Comparison of ENCODE assay signal across 23 cellular contexts in genomic region chr12:108180255-108181094, GRCh38. TPM values are rescaled to one million over a fixed set of nuclear protein-coding genes. Genes with fewer than 3 reads are reported as not detected.
DNase-seq lines count a peak whose midpoint lies in the region; ATAC-seq and TF ChIP-seq lines count a peak whose summit lies in the region.
"Had no signal": no experiment of that assay in that cellular context is flagged by ENCODE, and none has a peak within 500 bp of the region (broad histone marks: within the 10 kb centered on the region; RNA-seq: fewer than 3 reads in every experiment).

No MANE protein-coding gene starts in this region.

- no peak overlapping the region for H2BK15ac ChIP-seq in neuronal stem cell (ENCODE audit: low read length)

- H4K8ac ChIP-seq in neuronal stem cell (ENCODE audit: low read depth, low read length): no peak overlapping the region

- in situ Hi-C loops in GM13976 (cut with MboI; ENCODE audit: low sequenced_read_pairs, unreplicated experiment): no loop called here

- CTCF ChIA-PET in activated CD4-positive, alpha-beta T cell treated with anti-CD3 and anti-CD28 coated beads, Interleukin-2, amount 10 ng/mL, durations not matched to agents 7 days and 5 days (lab: Charles Lee): no interaction called here

- H3K27ac Mint-ChIP-seq in stimulated activated naive B cell treated with anti-CD40 and anti-IgM and Interleukin-4, amounts not matched to agents 10 μg/mL and 1 μg/mL and 100 μg/mL, for 72 hours: no peak overlapping the region
- H3K27ac Mint-ChIP-seq in activated CD4-positive, alpha-beta T cell treated with anti-CD3 and anti-CD28 coated beads, Interleukin-2, amount 10 ng/mL, durations not matched to agents 7 days and 5 days: no peak overlapping the region
- H3K27ac Mint-ChIP-seq: CD4-positive, alpha-beta memory T cell; T-cell had no signal

- no peak for TF ChIP-seq POLR2A in gastroesophageal sphincter (IDR thresholded peaks at IDR 0.05)

- no peaks in the 10 kb centered on the region for H3K27me3 Mint-ChIP-seq in stimulated activated naive B cell treated with anti-CD40 and anti-IgM and Interleukin-4, amounts not matched to agents 10 μg/mL and 1 μg/mL and 100 μg/mL, for 72 hours
- H3K27me3 Mint-ChIP-seq in activated CD4-positive, alpha-beta T cell treated with anti-CD3 and anti-CD28 coated beads, Interleukin-2, amount 10 ng/mL, durations not matched to agents 7 days and 5 days: no peaks in the 10 kb centered on the region
- H3K27me3 Mint-ChIP-seq: CD4-positive, alpha-beta memory T cell; T-cell had no signal

- H3K14ac ChIP-seq in neuronal stem cell (ENCODE audit: low read length): no peak overlapping the region

- H2BK12ac ChIP-seq in neuronal stem cell (ENCODE audit: low read length): no peak overlapping the region

- H3K9me3 Mint-ChIP-seq in stimulated activated naive B cell treated with anti-CD40 and anti-IgM and Interleukin-4, amounts not matched to agents 10 μg/mL and 1 μg/mL and 100 μg/mL, for 72 hours: peaks cover 2 to 10% of the 10 kb centered on the region in 2 donors
- H3K9me3 Mint-ChIP-seq in activated CD4-positive, alpha-beta T cell treated with anti-CD3 and anti-CD28 coated beads, Interleukin-2, amount 10 ng/mL, durations not matched to agents 7 days and 5 days: no peaks in the 10 kb centered on the region
- H3K9me3 Mint-ChIP-seq: T-cell had no signal

- H3K9me3 ChIP-seq in gastroesophageal sphincter (no peaks in the 10 kb centered on the region), neuronal stem cell (replicated peaks in 1 of 2; ENCODE audit: control insufficient read depth in 2 of 2, insufficient read depth in 1 of 2, low read depth in 1 of 2, low read length in 2 of 2) (peaks cover 0 to 2% of the 10 kb centered on the region in 2 donors)
- H3K9me3 ChIP-seq: BLaER1, Caco-2 had no signal

- peaks cover 2 to 6% of the 10 kb centered on the region in 2 donors for H3K4me1 Mint-ChIP-seq in stimulated activated naive B cell treated with anti-CD40 and anti-IgM and Interleukin-4, amounts not matched to agents 10 μg/mL and 1 μg/mL and 100 μg/mL, for 72 hours
- no peaks in the 10 kb centered on the region for H3K4me1 Mint-ChIP-seq in activated CD4-positive, alpha-beta T cell treated with anti-CD3 and anti-CD28 coated beads, Interleukin-2, amount 10 ng/mL, durations not matched to agents 7 days and 5 days
- H3K4me1 Mint-ChIP-seq: CD4-positive, alpha-beta memory T cell; T-cell had no signal

- H3K4me2 ChIP-seq in neuronal stem cell (ENCODE audit: insufficient read depth, low read length, poor library complexity, severe bottlenecking): no peak overlapping the region
- H3K4me2 ChIP-seq: BLaER1 had no signal

- no peak overlapping the region for H3K23ac ChIP-seq in neuronal stem cell (ENCODE audit: low read depth, low read length, poor library complexity)

- no peak overlapping the region for H2BK5ac ChIP-seq in neuronal stem cell (ENCODE audit: low read length)

- TF ChIP-seq CTCF in GM13976 (IDR thresholded peaks at IDR 0.05; ENCODE audit: borderline replicate concordance, control extremely low read depth, extremely low read depth, insufficient read depth, missing control alignments) (no peak), gastroesophageal sphincter (IDR thresholded peaks at IDR 0.05) (no peak)

- H3K4me3 Mint-ChIP-seq in stimulated activated naive B cell treated with anti-CD40 and anti-IgM and Interleukin-4, amounts not matched to agents 10 μg/mL and 1 μg/mL and 100 μg/mL, for 72 hours: no peak overlapping the region
- no peak overlapping the region for H3K4me3 Mint-ChIP-seq in activated CD4-positive, alpha-beta T cell treated with anti-CD3 and anti-CD28 coated beads, Interleukin-2, amount 10 ng/mL, durations not matched to agents 7 days and 5 days
- H3K4me3 Mint-ChIP-seq: CD4-positive, alpha-beta memory T cell; T-cell had no signal

- H3K79me1 ChIP-seq in neuronal stem cell (ENCODE audit: low read depth, low read length): no peaks in the 10 kb centered on the region

- POLR2A ChIA-PET in activated CD4-positive, alpha-beta T cell treated with anti-CD3 and anti-CD28 coated beads, Interleukin-2, amount 10 ng/mL, durations not matched to agents 7 days and 5 days (lab: Charles Lee): no interaction called here

- ATAC-seq in HG02852 (IDR thresholded peaks at IDR 0.05; ENCODE audit: unreplicated experiment) (peak; percentile 51), gastroesophageal sphincter (no peak), HG03460 (IDR thresholded peaks at IDR 0.05; ENCODE audit: unreplicated experiment) (no peak), GM18868 (IDR thresholded peaks at IDR 0.05; ENCODE audit: unreplicated experiment) (no peak)
- peak; percentile 77 to 94 for ATAC-seq in stimulated activated naive B cell treated with anti-CD40 and anti-IgM and Interleukin-4, amounts not matched to agents 10 μg/mL and 1 μg/mL and 100 μg/mL, for 72 hours (replicated peaks)
- ATAC-seq: Panc1, SK-N-SH treated with all-trans-retinoic acid at 6 μM for 48 hours, T-cell had no signal

- H4K91ac ChIP-seq in neuronal stem cell (ENCODE audit: low read depth, low read length, poor library complexity): no peak overlapping the region

- H3K4ac ChIP-seq in neuronal stem cell (ENCODE audit: low read length): no peak overlapping the region

- H3K4me1 ChIP-seq in gastroesophageal sphincter (peaks cover 0 to 51% (median 0%) of the 10 kb centered on the region in 3 donors), neuronal stem cell (ENCODE audit: control insufficient read depth in 2 of 2, insufficient read depth in 1 of 2, low read depth in 1 of 2, low read length in 2 of 2) (peaks cover 0 to 5% of the 10 kb centered on the region in 2 donors)
- H3K4me1 ChIP-seq: BLaER1 had no signal

- DNase-seq in GM13976 (ENCODE audit: low spot score): peak; percentile 26
- no peak for DNase-seq in stimulated activated naive B cell treated with anti-CD40 and anti-IgM and Interleukin-4, amounts not matched to agents 10 μg/mL and 1 μg/mL and 100 μg/mL, for 72 hours
- no peak for DNase-seq in activated CD4-positive, alpha-beta T cell treated with anti-CD3 and anti-CD28 coated beads, Interleukin-2, amount 10 ng/mL, durations not matched to agents 7 days and 5 days
- DNase-seq in neuronal stem cell (ENCODE audit: low spot score): no peak
- DNase-seq: Caco-2; CD4-positive, alpha-beta memory T cell; DMS 273 treated with DMSO at 0.1 percent for 48 hours; DMS79 treated with DMSO at 0.1 percent for 48 hours; KG1; MV-4-11; NCI-H1105 treated with DMSO at 0.1 percent for 48 hours; NCI-H2029 treated with DMSO at 0.1 percent for 48 hours; NCI-H226; NCI-H510A treated with DMSO at 0.1 percent for 48 hours; NCI-H774; T-cell had no signal

- H3K36me3 Mint-ChIP-seq in stimulated activated naive B cell treated with anti-CD40 and anti-IgM and Interleukin-4, amounts not matched to agents 10 μg/mL and 1 μg/mL and 100 μg/mL, for 72 hours: no peaks in the 10 kb centered on the region
- H3K36me3 Mint-ChIP-seq in activated CD4-positive, alpha-beta T cell treated with anti-CD3 and anti-CD28 coated beads, Interleukin-2, amount 10 ng/mL, durations not matched to agents 7 days and 5 days (ENCODE audit: low read depth): no peaks in the 10 kb centered on the region
- H3K36me3 Mint-ChIP-seq: CD4-positive, alpha-beta memory T cell; T-cell had no signal

- H3K27ac ChIP-seq in gastroesophageal sphincter (peak overlapping the region in 3 of 4 donors; percentile 15 to 42 (median 16)), neuronal stem cell (replicated peaks; ENCODE audit: low read length) (no peak overlapping the region)
- H3K27ac ChIP-seq: BLaER1 had no signal

- H3K18ac ChIP-seq in neuronal stem cell (ENCODE audit: low read length): no peak overlapping the region

- no peak for TF ChIP-seq EP300 in gastroesophageal sphincter (IDR thresholded peaks at IDR 0.05)

- H3K9ac ChIP-seq in neuronal stem cell (ENCODE audit: low read depth, low read length, poor library complexity): no peak overlapping the region
- H3K9ac ChIP-seq: BLaER1 had no signal

- no peak overlapping the region for H2BK120ac ChIP-seq in neuronal stem cell (ENCODE audit: low read depth, low read length)

- H3K27me3 ChIP-seq in gastroesophageal sphincter (no peaks in the 10 kb centered on the region), neuronal stem cell (ENCODE audit: control insufficient read depth in 3 of 3, insufficient read depth in 3 of 3, low read depth in 1 of 3, low read length in 3 of 3) (no peaks in the 10 kb centered on the region)
- H3K27me3 ChIP-seq: BLaER1 had no signal

- no peak overlapping the region for H2AFZ ChIP-seq in neuronal stem cell (ENCODE audit: low read length)

- WGBS in gastroesophageal sphincter (ENCODE audit: low coverage in 1 of 2), 2 donors: 58 to 65% methylated on average over 5 to 6 of the region's 7 CpGs
- 100% methylated on average over 1 of the region's 7 CpGs for WGBS in neuronal stem cell (ENCODE audit: extremely low coverage in 2 of 2, insufficient read length in 2 of 2, insufficient replicate concordance in 1 of 2), 2 donors

- H2AK5ac ChIP-seq in neuronal stem cell (ENCODE audit: low read depth, low read length): no peak overlapping the region

- no peak overlapping the region for H3K4me3 ChIP-seq in gastroesophageal sphincter
- H3K4me3 ChIP-seq in neuronal stem cell (ENCODE audit: low read length in 2 of 2): no peak overlapping the region
- H3K4me3 ChIP-seq: BLaER1 had no signal

- H3K36me3 ChIP-seq in gastroesophageal sphincter (peaks cover 0 to 5% of the 10 kb centered on the region in 2 donors), neuronal stem cell (replicated peaks in 1 of 2; ENCODE audit: control insufficient read depth in 2 of 2, insufficient read depth in 2 of 2, low read length in 2 of 2) (no peaks in the 10 kb centered on the region)
- H3K36me3 ChIP-seq: BLaER1 had no signal

RNA-seq across cellular contexts. Expression of gene WSCD2, which starts 51.4 kb away (rescaled TPM):
- 10 to 100 TPM in 3 of 4 donors, 1 to 10 TPM in 1; 5.0 to 86.1 (median 31.6) TPM for total RNA-seq in gastroesophageal sphincter
- not detected for total RNA-seq in activated CD4-positive, alpha-beta T cell treated with anti-CD3 and anti-CD28 coated beads, Interleukin-2, amount 10 ng/mL, durations not matched to agents 7 days and 5 days
- 0.70 TPM for polyA plus RNA-seq in neuronal stem cell (2013, experiment 1 of 2)
- 0.64 TPM for polyA plus RNA-seq in neuronal stem cell (2013, experiment 2 of 2)
- total RNA-seq: Caco-2; CD4-positive, alpha-beta memory T cell had no signal
- polyA plus RNA-seq: CD4-positive, alpha-beta memory T cell had no signal

Comparison
In these comparisons a context has a peak if more than half of its experiments do, and no peak if none do; other contexts are left out.
1. ATAC-seq: peak in HG02852 (single experiment) and stimulated activated naive B cell treated with anti-CD40 and anti-IgM and Interleukin-4, amounts not matched to agents 10 μg/mL and 1 μg/mL and 100 μg/mL, for 72 hours (2 of 2); none in gastroesophageal sphincter (single experiment), HG03460 (single experiment) and GM18868 (single experiment).
2. RNA of gene WSCD2, which starts 51.4 kb away (total RNA-seq): 5.0 to 86.1 TPM in gastroesophageal sphincter; not detected in activated CD4-positive, alpha-beta T cell treated with anti-CD3 and anti-CD28 coated beads, Interleukin-2, amount 10 ng/mL, durations not matched to agents 7 days and 5 days; every median in the first group is over 4 times any median in the second.